Comparison of ENCODE assay signal across 9 cellular contexts in the genomic region with DNA sequence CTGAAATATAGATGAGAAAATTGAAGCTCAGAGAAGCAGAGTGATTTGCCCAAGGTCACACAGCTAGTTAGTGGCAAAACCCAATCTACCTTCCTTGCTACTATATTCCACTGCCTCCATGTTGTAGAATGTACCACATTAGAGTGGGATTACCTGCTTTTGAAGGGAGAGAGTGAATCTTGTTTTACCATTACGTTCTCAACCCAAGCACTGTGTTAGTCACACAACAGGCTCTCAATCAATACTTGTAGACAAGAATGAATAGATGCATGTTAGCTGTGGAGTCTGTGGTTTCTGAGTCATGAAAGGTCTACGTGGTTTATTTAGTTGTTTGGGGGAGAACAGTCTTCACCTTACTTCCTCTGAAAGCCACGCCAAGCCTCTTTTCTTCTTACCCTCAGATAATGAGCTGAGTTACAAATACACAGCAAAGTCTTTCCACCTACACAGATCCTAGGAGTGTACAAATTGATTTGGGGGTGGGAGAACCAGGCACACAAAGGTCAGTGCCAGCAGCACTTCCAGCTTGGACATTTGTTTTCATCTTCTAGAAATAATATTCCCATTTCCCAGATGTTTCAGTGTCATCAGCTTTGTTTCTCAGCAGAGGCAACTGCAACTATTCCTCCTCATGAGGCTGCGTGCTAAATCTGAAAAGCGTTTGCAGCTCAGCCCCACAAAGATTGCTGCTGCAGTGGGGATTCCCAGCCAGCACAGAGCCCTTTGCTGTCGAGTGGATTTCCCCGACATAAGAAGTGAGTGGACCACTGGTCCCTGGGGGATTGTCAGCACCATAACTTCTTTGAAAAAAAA.
A peak's percentile ranks its signal among the peaks of the same experiment; 100 is the strongest.
DNase-seq lines count a peak whose midpoint lies in the region; ATAC-seq and TF ChIP-seq lines count a peak whose summit lies in the region.
"Had no signal": no experiment of that assay in that cellular context is flagged by ENCODE, and none has a peak within 500 bp of the region (broad histone marks: within the 10 kb centered on the region; RNA-seq: fewer than 3 reads in every experiment).

No MANE protein-coding gene starts in this region.

- ATAC-seq in GM18511 (IDR thresholded peaks at IDR 0.05; ENCODE audit: unreplicated experiment) (peak; percentile 77), HG02840 (IDR thresholded peaks at IDR 0.05; ENCODE audit: low FRiP score, unreplicated experiment) (peak; percentile 75), gastroesophageal sphincter (no peak)
- ATAC-seq in activated naive CD8-positive, alpha-beta T cell treated with anti-CD3 and anti-CD28 coated beads, Interleukin-2, amount 10 ng/mL, durations not matched to agents 7 days and 5 days (ENCODE audit: low read depth) = peak; percentile 91

- no peak overlapping the region for H3K4me3 ChIP-seq in gastroesophageal sphincter
- H3K4me3 ChIP-seq: skin epidermis had no signal

- peaks cover 2% of the 10 kb centered on the region for H3K36me3 Mint-ChIP-seq in activated naive CD8-positive, alpha-beta T cell treated with anti-CD3 and anti-CD28 coated beads, Interleukin-2, amount 10 ng/mL, durations not matched to agents 7 days and 5 days

- POLR2A ChIA-PET in activated naive CD8-positive, alpha-beta T cell treated with anti-CD3 and anti-CD28 coated beads, Interleukin-2, amount 10 ng/mL, durations not matched to agents 7 days and 5 days (lab: Charles Lee) = interaction anchor here (0.9 to 4.0 kb wide), 9 partner anchors 25 to 831 kb away, joined by 3 to 21 read pairs (median 8); partner anchors contain the start of genes ADO and EGR2

- no peak overlapping the region for H3K27ac Mint-ChIP-seq in activated naive CD8-positive, alpha-beta T cell treated with anti-CD3 and anti-CD28 coated beads, Interleukin-2, amount 10 ng/mL, durations not matched to agents 7 days and 5 days

- peaks cover 12% of the 10 kb centered on the region for H3K27me3 Mint-ChIP-seq in activated naive CD8-positive, alpha-beta T cell treated with anti-CD3 and anti-CD28 coated beads, Interleukin-2, amount 10 ng/mL, durations not matched to agents 7 days and 5 days

- DNase-seq in OCI-M1 (lab: John Stamatoyannopoulos, UW) (peak; percentile 51), NCI-H146 (lab: John Stamatoyannopoulos, UW) (no peak), HT-29 (ENCODE audit: low spot score) (no peak)
- DNase-seq in activated naive CD8-positive, alpha-beta T cell treated with anti-CD3 and anti-CD28 coated beads, Interleukin-2, amount 10 ng/mL, durations not matched to agents 7 days and 5 days = peak; percentile 46
- DNase-seq in stimulated activated CD4-positive, alpha-beta T cell treated with anti-CD3 and anti-CD28 coated beads, Interleukin-2, amount 100 ng/mL, for 4 hours (ENCODE audit: low read depth) = peak; percentile 50

- no peaks in the 10 kb centered on the region for H3K27me3 ChIP-seq in gastroesophageal sphincter

- H3K4me1 ChIP-seq in gastroesophageal sphincter = no peaks in the 10 kb centered on the region

- H3K4me3 Mint-ChIP-seq in activated naive CD8-positive, alpha-beta T cell treated with anti-CD3 and anti-CD28 coated beads, Interleukin-2, amount 10 ng/mL, durations not matched to agents 7 days and 5 days = no peak overlapping the region

- H3K9me3 ChIP-seq in gastroesophageal sphincter = no peaks in the 10 kb centered on the region

- H3K27ac ChIP-seq in gastroesophageal sphincter = no peak overlapping the region

- H3K36me3 ChIP-seq in gastroesophageal sphincter = no peaks in the 10 kb centered on the region

- no peaks in the 10 kb centered on the region for H3K9me3 Mint-ChIP-seq in activated naive CD8-positive, alpha-beta T cell treated with anti-CD3 and anti-CD28 coated beads, Interleukin-2, amount 10 ng/mL, durations not matched to agents 7 days and 5 days

- no peak for TF ChIP-seq CTCF in gastroesophageal sphincter (IDR thresholded peaks at IDR 0.05)

- 53 to 82% methylated on average over 4 to 7 of the region's 7 CpGs for WGBS in gastroesophageal sphincter (ENCODE audit: low coverage in 1 of 2), 2 donors

- H3K4me1 Mint-ChIP-seq in activated naive CD8-positive, alpha-beta T cell treated with anti-CD3 and anti-CD28 coated beads, Interleukin-2, amount 10 ng/mL, durations not matched to agents 7 days and 5 days = peaks cover 16% of the 10 kb centered on the region

- no peak for TF ChIP-seq POLR2A in gastroesophageal sphincter (IDR thresholded peaks at IDR 0.05)

- TF ChIP-seq EP300 in gastroesophageal sphincter (IDR thresholded peaks at IDR 0.05) = no peak

Comparison
In these comparisons a context has a peak if more than half of its experiments do, and no peak if none do; other contexts are left out.
1. DNase-seq: peak in OCI-M1 (single experiment), activated naive CD8-positive, alpha-beta T cell treated with anti-CD3 and anti-CD28 coated beads, Interleukin-2, amount 10 ng/mL, durations not matched to agents 7 days and 5 days (single experiment) and stimulated activated CD4-positive, alpha-beta T cell treated with anti-CD3 and anti-CD28 coated beads, Interleukin-2, amount 100 ng/mL, for 4 hours (single experiment); none in NCI-H146 (single experiment) and HT-29 (single experiment).